Comparison of ENCODE assay signal across 29 cellular contexts in the genomic region with DNA sequence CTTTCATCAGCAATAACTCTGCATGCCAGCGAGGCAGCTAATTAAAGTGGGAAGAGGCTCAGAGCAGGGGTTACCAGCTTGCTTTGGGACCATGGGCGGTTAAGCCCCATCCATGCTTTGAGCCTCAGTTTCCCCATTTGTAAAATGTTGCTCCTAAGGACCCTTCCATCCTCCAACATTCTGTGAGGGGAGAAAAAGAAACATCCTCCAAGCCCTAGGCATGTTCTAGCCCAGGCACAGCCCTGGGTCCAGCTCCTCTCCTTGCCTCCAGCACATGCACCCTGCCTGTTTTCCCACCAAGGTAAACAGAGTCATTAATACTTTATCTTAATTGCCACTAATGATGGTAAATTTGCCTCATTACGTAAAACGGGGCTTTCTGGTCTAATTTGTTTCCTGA.
"Had no signal": no experiment of that assay in that cellular context is flagged by ENCODE, and none has a peak within 500 bp of the region (broad histone marks: within the 10 kb centered on the region; RNA-seq: fewer than 3 reads in every experiment).

No MANE protein-coding gene starts in this region.

- H3K9me3 Mint-ChIP-seq: natural killer cell; nephron; neural crest cell; stimulated activated memory B cell treated with anti-CD40 and anti-IgM and Interleukin-4, amounts not matched to agents 10 μg/mL and 1 μg/mL and 100 μg/mL, for 72 hours; stimulated activated naive CD8-positive, alpha-beta T cell treated with anti-CD3 and anti-CD28 coated beads, Interleukin-15, Interleukin-2, amounts not matched to agents 100 ng/mL and 50 ng/mL, for 24 hours had no signal

- H3K4me1 ChIP-seq: pancreas, prostate gland, right atrium auricular region, spleen, stomach, thyroid gland, tibial nerve, upper lobe of right lung, uterus had no signal

- H3K4me3 ChIP-seq: pancreas, prostate gland, right atrium auricular region, skin epidermis, smooth muscle cell, spleen, stomach, thoracic aorta, thyroid gland, tibial nerve, upper lobe of right lung, uterus had no signal

- H3K9me3 ChIP-seq: neutrophil, pancreas, prostate gland, right atrium auricular region, spleen, stomach, thoracic aorta, thyroid gland, tibial nerve, upper lobe of right lung, uterus had no signal

- H3K27me3 ChIP-seq: neutrophil, pancreas, right atrium auricular region, spleen, stomach, thyroid gland, tibial nerve, upper lobe of right lung, uterus had no signal

- H3K4me1 Mint-ChIP-seq: naive thymus-derived CD4-positive, alpha-beta T cell; natural killer cell; stimulated activated memory B cell treated with anti-CD40 and anti-IgM and Interleukin-4, amounts not matched to agents 10 μg/mL and 1 μg/mL and 100 μg/mL, for 72 hours had no signal

- FAIRE-seq: pancreas had no signal

- H3K4me3 Mint-ChIP-seq: naive thymus-derived CD4-positive, alpha-beta T cell; natural killer cell; nephron; neural crest cell; stimulated activated memory B cell treated with anti-CD40 and anti-IgM and Interleukin-4, amounts not matched to agents 10 μg/mL and 1 μg/mL and 100 μg/mL, for 72 hours; stimulated activated naive CD8-positive, alpha-beta T cell treated with anti-CD3 and anti-CD28 coated beads, Interleukin-15, Interleukin-2, amounts not matched to agents 100 ng/mL and 50 ng/mL, for 24 hours; type B pancreatic cell had no signal

- H3K27me3 Mint-ChIP-seq: naive thymus-derived CD4-positive, alpha-beta T cell; stimulated activated memory B cell treated with anti-CD40 and anti-IgM and Interleukin-4, amounts not matched to agents 10 μg/mL and 1 μg/mL and 100 μg/mL, for 72 hours; stimulated activated naive CD8-positive, alpha-beta T cell treated with anti-CD3 and anti-CD28 coated beads, Interleukin-15, Interleukin-2, amounts not matched to agents 100 ng/mL and 50 ng/mL, for 24 hours had no signal

- DNase-seq: naive thymus-derived CD4-positive, alpha-beta T cell; natural killer cell; nucleus accumbens; pancreas; retina; spleen; stimulated activated CD4-positive, alpha-beta T cell treated with anti-CD3 and anti-CD28 coated beads, Interleukin-12 subunit alpha, Interleukin-12 subunit beta, amount 100 ng/mL, for 4 hours; stimulated activated CD4-positive, alpha-beta T cell treated with anti-CD3 and anti-CD28 coated beads, Interleukin-1b, Interleukin-23, amount 100 ng/mL, for 48 hours; stimulated activated CD4-positive, alpha-beta T cell treated with anti-CD3 and anti-CD28 coated beads, Interleukin-4, amount 100 ng/mL, for 1 hour; stimulated activated CD4-positive, alpha-beta T cell treated with anti-CD3 and anti-CD28 coated beads, Interleukin-4, amount 100 ng/mL, for 4 hours; stimulated activated CD8-positive, alpha-beta memory T cell treated with anti-CD3 and anti-CD28 coated beads, Interleukin-4, amount 100 ng/mL, for 48 hours; stimulated activated naive CD4-positive, alpha-beta T cell treated with Interleukin-2 at 50 U/mL for 16 hours; stomach; thyroid gland; upper lobe of right lung; uterus had no signal

- H3K27ac Mint-ChIP-seq: naive thymus-derived CD4-positive, alpha-beta T cell; natural killer cell; nephron; stimulated activated memory B cell treated with anti-CD40 and anti-IgM and Interleukin-4, amounts not matched to agents 10 μg/mL and 1 μg/mL and 100 μg/mL, for 72 hours; stimulated activated naive CD8-positive, alpha-beta T cell treated with anti-CD3 and anti-CD28 coated beads, Interleukin-15, Interleukin-2, amounts not matched to agents 100 ng/mL and 50 ng/mL, for 24 hours; type B pancreatic cell had no signal

- H3K27ac ChIP-seq: neutrophil, pancreas, prostate gland, right atrium auricular region, spleen, stomach, thoracic aorta, thyroid gland, tibial nerve, upper lobe of right lung, uterus had no signal

- H3K36me3 Mint-ChIP-seq: naive thymus-derived CD4-positive, alpha-beta T cell; natural killer cell; stimulated activated memory B cell treated with anti-CD40 and anti-IgM and Interleukin-4, amounts not matched to agents 10 μg/mL and 1 μg/mL and 100 μg/mL, for 72 hours; type B pancreatic cell had no signal

- ATAC-seq: naive thymus-derived CD4-positive, alpha-beta T cell; natural killer cell; pancreas; sciatic nerve; stimulated activated memory B cell treated with anti-CD40 and anti-IgM and Interleukin-4, amounts not matched to agents 10 μg/mL and 1 μg/mL and 100 μg/mL, for 72 hours; upper lobe of right lung had no signal

- H3K36me3 ChIP-seq: neutrophil, pancreas, prostate gland, right atrium auricular region, spleen, stomach, thoracic aorta, thyroid gland, tibial nerve, upper lobe of right lung, uterus had no signal
